In the genomic region with DNA sequence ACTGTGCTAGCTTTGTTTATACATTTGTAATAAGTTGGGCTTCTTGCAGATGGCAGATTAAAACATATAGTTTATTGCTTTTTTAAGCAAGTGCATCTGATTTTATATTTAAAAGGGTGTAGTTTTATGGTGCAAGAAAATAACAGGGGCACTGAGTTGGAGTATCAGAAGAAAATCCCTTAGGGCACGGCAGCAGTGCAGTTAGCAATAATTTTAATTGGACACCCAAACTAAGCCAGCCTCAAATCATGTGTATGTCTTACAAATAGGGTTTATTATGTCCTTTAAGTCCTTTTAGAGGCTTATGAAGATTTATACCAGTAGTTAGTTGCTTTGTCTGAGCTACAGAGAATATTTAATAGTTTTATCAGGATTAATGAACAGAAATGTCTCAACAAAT, we compare ENCODE assay signal across 30 cellular contexts. TPM values are rescaled to one million over a fixed set of nuclear protein-coding genes. Genes with fewer than 3 reads are reported as not detected.
"Had no signal": no experiment of that assay in that cellular context is flagged by ENCODE, and none has a peak within 500 bp of the region (broad histone marks: within the 10 kb centered on the region; RNA-seq: fewer than 3 reads in every experiment).

No MANE protein-coding gene starts in this region.

- H3K36me3 ChIP-seq: left lung, lower lobe of right lung, neural progenitor cell, neutrophil, stomach, thyroid gland, transverse colon, upper lobe of left lung, vagina had no signal

- DNase-seq: hypothalamus; immature natural killer cell; kidney; left colon; left lung; lower lobe of right lung; mammary epithelial cell; mesenchymal stem cell; naive B cell; natural killer cell; nephron progenitor cell; occipital lobe; right cardiac atrium; stimulated activated CD4-positive, alpha-beta T cell treated with anti-CD3 and anti-CD28 coated beads, Interleukin-12 subunit alpha, Interleukin-12 subunit beta, amount 100 ng/mL, for 4 hours; stimulated activated CD4-positive, alpha-beta T cell treated with anti-CD3 and anti-CD28 coated beads, Interleukin-15, amount 100 ng/mL, for 24 hours; stimulated activated CD4-positive, alpha-beta T cell treated with anti-CD3 and anti-CD28 coated beads, Interleukin-2, amount 100 ng/mL, for 24 hours; stimulated activated CD4-positive, alpha-beta T cell treated with anti-CD3 and anti-CD28 coated beads, Interleukin-4, amount 100 ng/mL, for 1 hour; stimulated activated naive B cell treated with anti-CD40 and anti-IgM and Interleukin-4, amounts not matched to agents 10 μg/mL and 1 μg/mL and 100 μg/mL, for 72 hours; stimulated activated naive CD8-positive, alpha-beta T cell treated with anti-CD3 and anti-CD28 coated beads, Interleukin-15, Interleukin-2, amounts not matched to agents 100 U/mL and 50 U/mL, for 24 hours; stomach; testis; thyroid gland; transverse colon; upper lobe of left lung had no signal

- H3K4me1 ChIP-seq: left lung, lower lobe of right lung, parathyroid adenoma, stomach, testis, thyroid gland, transverse colon, upper lobe of left lung, vagina had no signal

- H3K9me3 ChIP-seq: left lung, lower lobe of right lung, neutrophil, stomach, testis, thyroid gland, transverse colon, upper lobe of left lung, vagina had no signal

- H3K36me3 Mint-ChIP-seq: immature natural killer cell; naive B cell; natural killer cell; neural progenitor cell; stimulated activated naive B cell treated with anti-CD40 and anti-IgM and Interleukin-4, amounts not matched to agents 10 μg/mL and 1 μg/mL and 100 μg/mL, for 72 hours had no signal

- H3K9me3 Mint-ChIP-seq: nephron progenitor cell had no signal

- H3K27ac Mint-ChIP-seq: immature natural killer cell; naive B cell; natural killer cell; nephron progenitor cell; neural progenitor cell; stimulated activated naive B cell treated with anti-CD40 and anti-IgM and Interleukin-4, amounts not matched to agents 10 μg/mL and 1 μg/mL and 100 μg/mL, for 72 hours had no signal

- H3K27me3 Mint-ChIP-seq: naive B cell; stimulated activated naive B cell treated with anti-CD40 and anti-IgM and Interleukin-4, amounts not matched to agents 10 μg/mL and 1 μg/mL and 100 μg/mL, for 72 hours had no signal

- H3K27ac ChIP-seq: left lung, lower lobe of right lung, neural progenitor cell, neutrophil, parathyroid adenoma, skin epidermis, stomach, testis, thyroid gland, transverse colon, upper lobe of left lung, vagina had no signal

- H3K4me3 Mint-ChIP-seq: immature natural killer cell; naive B cell; natural killer cell; nephron progenitor cell; neural progenitor cell; stimulated activated naive B cell treated with anti-CD40 and anti-IgM and Interleukin-4, amounts not matched to agents 10 μg/mL and 1 μg/mL and 100 μg/mL, for 72 hours had no signal

- H3K4me1 Mint-ChIP-seq: immature natural killer cell; naive B cell; natural killer cell; stimulated activated naive B cell treated with anti-CD40 and anti-IgM and Interleukin-4, amounts not matched to agents 10 μg/mL and 1 μg/mL and 100 μg/mL, for 72 hours had no signal

- H3K4me3 ChIP-seq: left lung, lower lobe of right lung, neural progenitor cell, skin epidermis, stomach, testis, thyroid gland, transverse colon, upper lobe of left lung, vagina had no signal

- ATAC-seq: left colon; left lung; lower lobe of right lung; natural killer cell; right cardiac atrium; sciatic nerve; stimulated activated naive B cell treated with anti-CD40 and anti-IgM and Interleukin-4, amounts not matched to agents 10 μg/mL and 1 μg/mL and 100 μg/mL, for 72 hours; stimulated activated naive CD8-positive, alpha-beta T cell treated with anti-CD3 and anti-CD28 coated beads, Interleukin-15, Interleukin-2, amounts not matched to agents 100 U/mL and 50 U/mL, for 24 hours had no signal

RNA-seq across cellular contexts. Expression of a gene that starts 57.4 kb away (rescaled TPM):
- total RNA-seq: natural killer cell had no signal
